ENCODE assay signal across 20 cellular contexts in genomic region chr1:168245042-168245441, GRCh38.
"Had no signal": no experiment of that assay in that cellular context is flagged by ENCODE, and none has a peak within 500 bp of the region (broad histone marks: within the 10 kb centered on the region; RNA-seq: fewer than 3 reads in every experiment).

No MANE protein-coding gene starts in this region.

- H3K9me3 ChIP-seq: esophagus squamous epithelium, ovary, psoas muscle, transverse colon had no signal

- H3K36me3 ChIP-seq: ovary had no signal

- ATAC-seq: activated CD8-positive, alpha-beta T cell treated with anti-CD3 and anti-CD28 coated beads for 36 hours; activated T-cell treated with anti-CD3 and anti-CD28 coated beads, Interleukin-2, amount 50 U/mL, for 72 hours; left ventricle myocardium superior; naive thymus-derived CD4-positive, alpha-beta T cell; psoas muscle; right cardiac atrium; stimulated activated naive CD8-positive, alpha-beta T cell treated with anti-CD3 and anti-CD28 coated beads, Interleukin-15, Interleukin-2, amounts not matched to agents 100 U/mL and 50 U/mL, for 24 hours had no signal

- H3K27me3 ChIP-seq: cardiac muscle cell, esophagus squamous epithelium, ovary, transverse colon had no signal

- H3K27ac Mint-ChIP-seq: activated B cell treated with CpG ODN at 0.5 μM for 24 hours; activated CD8-positive, alpha-beta T cell treated with anti-CD3 and anti-CD28 coated beads for 36 hours; activated naive CD8-positive, alpha-beta T cell; activated T-cell treated with anti-CD3 and anti-CD28 coated beads, Interleukin-2, amount 50 U/mL, for 72 hours; dendritic cell treated with granulocyte-macrophage colony-stimulating factor and Interleukin-4, amounts not matched to agents 40 ng/mL and 50 ng/mL, for 4 days had no signal

- H3K4me1 ChIP-seq: psoas muscle had no signal

- H3K27ac ChIP-seq: cardiac muscle cell, psoas muscle had no signal

- DNase-seq: activated B cell treated with CpG ODN at 0.5 μM for 24 hours; activated CD4-positive, alpha-beta T cell treated with anti-CD3 and anti-CD28 coated beads for 48 hours; activated CD8-positive, alpha-beta T cell treated with anti-CD3 and anti-CD28 coated beads for 36 hours; activated gamma-delta T cell; activated T-cell treated with anti-CD3 and anti-CD28 coated beads, Interleukin-2, amount 50 U/mL, for 72 hours; effector CD8-positive, alpha-beta T cell; esophagus squamous epithelium; immature natural killer cell; left ventricle myocardium superior; mesendoderm; naive thymus-derived CD4-positive, alpha-beta T cell; ovary; psoas muscle; right cardiac atrium; stimulated activated naive CD8-positive, alpha-beta T cell treated with anti-CD3 and anti-CD28 coated beads, Interleukin-15, Interleukin-2, amounts not matched to agents 100 U/mL and 50 U/mL, for 24 hours; transverse colon had no signal

- H3K4me3 Mint-ChIP-seq: activated B cell treated with CpG ODN at 0.5 μM for 24 hours; activated CD8-positive, alpha-beta T cell treated with anti-CD3 and anti-CD28 coated beads for 36 hours; activated naive CD8-positive, alpha-beta T cell; dendritic cell treated with granulocyte-macrophage colony-stimulating factor and Interleukin-4, amounts not matched to agents 40 ng/mL and 50 ng/mL, for 4 days; naive thymus-derived CD4-positive, alpha-beta T cell had no signal

- H3K27me3 Mint-ChIP-seq: activated B cell treated with CpG ODN at 0.5 μM for 24 hours; activated CD8-positive, alpha-beta T cell treated with anti-CD3 and anti-CD28 coated beads for 36 hours; activated naive CD8-positive, alpha-beta T cell; dendritic cell treated with granulocyte-macrophage colony-stimulating factor and Interleukin-4, amounts not matched to agents 40 ng/mL and 50 ng/mL, for 4 days; naive thymus-derived CD4-positive, alpha-beta T cell had no signal

- H3K4me3 ChIP-seq: cardiac muscle cell, esophagus squamous epithelium, ovary, psoas muscle, skin epidermis, transverse colon had no signal

- H3K9me3 Mint-ChIP-seq: activated B cell treated with CpG ODN at 0.5 μM for 24 hours; activated CD8-positive, alpha-beta T cell treated with anti-CD3 and anti-CD28 coated beads for 36 hours; dendritic cell treated with granulocyte-macrophage colony-stimulating factor and Interleukin-4, amounts not matched to agents 40 ng/mL and 50 ng/mL, for 4 days; immature natural killer cell had no signal
